Comparison of ENCODE assay signal across 11 cellular contexts in genomic region chr16:65119905-65120341, GRCh38. TPM values are rescaled to one million over a fixed set of nuclear protein-coding genes. Genes with fewer than 3 reads are reported as not detected.
DNase-seq lines count a peak whose midpoint lies in the region; ATAC-seq, FAIRE-seq and TF ChIP-seq lines count a peak whose summit lies in the region.
"Had no signal": no experiment of that assay in that cellular context is flagged by ENCODE, and none has a peak within 500 bp of the region (broad histone marks: within the 10 kb centered on the region; RNA-seq: fewer than 3 reads in every experiment).

No MANE protein-coding gene starts in this region.

- intact Hi-C loops in heart right ventricle (cut with DNase I), result loop anchor here in 8 of 10 donors (5.0 to 10.0 kb wide), 14 partner anchors 57 to 1755 kb away; no protein-coding TSS in a partner anchor
- intact Hi-C loops in prostate gland (cut with DNase I), result loop anchor here (5.0 to 10.0 kb wide), 5 partner anchors 185 to 1655 kb away; no protein-coding TSS in a partner anchor

- H3K36me3 ChIP-seq in heart right ventricle, result no peaks in the 10 kb centered on the region
- H3K36me3 ChIP-seq in prostate gland, result no peaks in the 10 kb centered on the region

- WGBS in heart right ventricle, 2 donors, result 36 to 47% methylated on average over 8 of the region's 8 CpGs
- 30% methylated on average over 8 of the region's 8 CpGs for WGBS in prostate gland

- peaks cover 0 to 59% (median 30%) of the 10 kb centered on the region in 7 donors for H3K27me3 ChIP-seq in heart right ventricle
- H3K27me3 ChIP-seq in prostate gland (replicated peaks; ENCODE audit: insufficient read depth), result no peaks in the 10 kb centered on the region

- no peak overlapping the region for H3K27ac Mint-ChIP-seq in WTC11
- H3K27ac Mint-ChIP-seq: activated T-helper 1 cell treated with anti-CD3 and anti-CD28 coated beads, Interleukin-12 subunit alpha, Interleukin-12 subunit beta, Interleukin-2, Interleukin-4 antibody, amounts not matched to agents 30 ng/mL and 10 ng/mL and 1 ng/mL, durations not matched to agents 14 hours and 24 hours and 36 hours; IgD-negative memory B cell; memory B cell had no signal

- CTCF ChIA-PET in WTC11 (lab: Charles Lee), result no interaction called here

- TF ChIP-seq POLR2A in prostate gland (IDR thresholded peaks at IDR 0.05) (no peak), GM12891 (IDR thresholded peaks at IDR 0.05; ENCODE audit: low read depth, low read length) (no peak)

- H3K9me3 Mint-ChIP-seq in WTC11, result no peaks in the 10 kb centered on the region
- H3K9me3 Mint-ChIP-seq: activated T-helper 1 cell treated with anti-CD3 and anti-CD28 coated beads, Interleukin-12 subunit alpha, Interleukin-12 subunit beta, Interleukin-2, Interleukin-4 antibody, amounts not matched to agents 30 ng/mL and 10 ng/mL and 1 ng/mL, durations not matched to agents 14 hours and 24 hours and 36 hours; memory B cell had no signal

- H3K4me3 Mint-ChIP-seq in WTC11, result peak overlapping the region; percentile 80
- H3K4me3 Mint-ChIP-seq: activated T-helper 1 cell treated with anti-CD3 and anti-CD28 coated beads, Interleukin-12 subunit alpha, Interleukin-12 subunit beta, Interleukin-2, Interleukin-4 antibody, amounts not matched to agents 30 ng/mL and 10 ng/mL and 1 ng/mL, durations not matched to agents 14 hours and 24 hours and 36 hours; IgD-negative memory B cell; memory B cell had no signal

- DNase-seq in Ammon's horn (ENCODE audit: low spot score) (peak; percentile 59), WTC11 (ENCODE audit: low spot score) (no peak), heart right ventricle (no peak), prostate gland (ENCODE audit: low spot score) (no peak), AML-193 (lab: John Stamatoyannopoulos, UW) (no peak), GM12891 (ENCODE audit: insufficient read length, low spot score) (no peak)

- no peak for TF ChIP-seq CTCF in WTC11 (IDR thresholded peaks at IDR 0.05)
- no peak for TF ChIP-seq CTCF in heart right ventricle (IDR thresholded peaks at IDR 0.05)
- no peak for TF ChIP-seq CTCF in prostate gland (IDR thresholded peaks at IDR 0.05)

- H3K9me3 ChIP-seq in heart right ventricle, result no peaks in the 10 kb centered on the region
- no peaks in the 10 kb centered on the region for H3K9me3 ChIP-seq in prostate gland

- H3K36me3 Mint-ChIP-seq in WTC11, result no peaks in the 10 kb centered on the region
- H3K36me3 Mint-ChIP-seq: IgD-negative memory B cell, memory B cell had no signal

- peak overlapping the region in 8 of 10 donors; percentile 54 to 72 (median 64) for H3K4me3 ChIP-seq in heart right ventricle
- H3K4me3 ChIP-seq in prostate gland, result peak overlapping the region; percentile 44 to 49

- H3K27ac ChIP-seq in heart right ventricle, result peak overlapping the region in 7 of 10 donors; percentile 71 to 87 (median 80)
- peak overlapping the region; percentile 78 to 86 for H3K27ac ChIP-seq in prostate gland

- POLR2A ChIA-PET in WTC11 (lab: Charles Lee), result no interaction called here

- H3K4me1 Mint-ChIP-seq in WTC11, result peaks cover 39% of the 10 kb centered on the region
- H3K4me1 Mint-ChIP-seq: IgD-negative memory B cell, memory B cell had no signal

- ATAC-seq in WTC11 (no peak), heart right ventricle (no peak), GM21529 (IDR thresholded peaks at IDR 0.05; ENCODE audit: unreplicated experiment) (no peak), HG03175 (IDR thresholded peaks at IDR 0.05; ENCODE audit: unreplicated experiment) (no peak)

- no peak for FAIRE-seq in GM12891 (lab: Jason Lieb, UNC)

- peaks cover 0 to 44% (median 15%) of the 10 kb centered on the region in 9 donors for H3K4me1 ChIP-seq in heart right ventricle
- peaks cover 5% of the 10 kb centered on the region for H3K4me1 ChIP-seq in prostate gland (replicated peaks)

- H3K27me3 Mint-ChIP-seq in WTC11 (ENCODE audit: low read depth), result peaks cover 65% of the 10 kb centered on the region

TF ChIP-seq in WTC11, 78 proteins besides CTCF, POLR2A, EP300 and RAD21 (continues in another document):
- TF ChIP-seq ATF2 (CRISPR knock-in tag; IDR thresholded peaks at IDR 0.05; ENCODE audit: borderline replicate concordance, low read depth) (no peak), PRDM15 (CRISPR knock-in tag; IDR thresholded peaks at IDR 0.05) (peak; percentile 42; the same call in 1 of the 2 replicates)

TF ChIP-seq in GM12891, 5 proteins besides CTCF, POLR2A, EP300 and RAD21:
- TF ChIP-seq TAF1 (IDR thresholded peaks at IDR 0.05; ENCODE audit: low read depth, low read length) (no peak), PAX5 (IDR thresholded peaks at IDR 0.05; ENCODE audit: insufficient read depth, low read length, severe bottlenecking) (no peak)
TF ChIP-seq in GM12891: peak in this region for 0.

RNA-seq across cellular contexts. Expression of gene CDH11, which starts 1.9 kb away (rescaled TPM):
- total RNA-seq in WTC11 (2021) (9.8 to 11.6 TPM (median 10.1 TPM) in 3 replicates), heart right ventricle (10 to 100 TPM in 5 of 10 donors, 1 to 10 TPM in 5; 4.0 to 29.6 (median 8.5) TPM), prostate gland (10 to 100 TPM; 24.2 to 70.5 TPM)
- polyA plus RNA-seq in heart right ventricle, result 1 to 10 TPM; 1.7 to 3.2 TPM
- 0.67 TPM for polyA plus RNA-seq in GM12891 (2012; ENCODE audit: low read depth, missing spikeins)
- total RNA-seq: activated T-helper 1 cell treated with anti-CD3 and anti-CD28 coated beads, Interleukin-12 subunit alpha, Interleukin-12 subunit beta, Interleukin-2, Interleukin-4 antibody, amounts not matched to agents 30 ng/mL and 10 ng/mL and 1 ng/mL, durations not matched to agents 14 hours and 24 hours and 36 hours had no signal
- polyA plus RNA-seq: IgD-negative memory B cell had no signal
